28 cellular contexts compared by ENCODE assay signal in genomic region chr15:91737419-91737818, GRCh38.
"Had no signal": no experiment of that assay in that cellular context is flagged by ENCODE, and none has a peak within 500 bp of the region (broad histone marks: within the 10 kb centered on the region; RNA-seq: fewer than 3 reads in every experiment).

No MANE protein-coding gene starts in this region.

- H3K27ac Mint-ChIP-seq: endodermal cell; naive thymus-derived CD8-positive, alpha-beta T cell; nephron progenitor cell; stimulated activated effector memory CD8-positive, alpha-beta T cell treated with anti-CD3 and anti-CD28 coated beads, Interleukin-12 subunit alpha, Interleukin-12 subunit beta, amount 100 ng/mL, for 72 hours had no signal

- H2AFZ ChIP-seq: hepatocyte had no signal

- H3K4me3 Mint-ChIP-seq: endodermal cell; naive thymus-derived CD8-positive, alpha-beta T cell; nephron progenitor cell; stimulated activated effector memory CD8-positive, alpha-beta T cell treated with anti-CD3 and anti-CD28 coated beads, Interleukin-12 subunit alpha, Interleukin-12 subunit beta, amount 100 ng/mL, for 72 hours had no signal

- FAIRE-seq: urothelium cell line had no signal

- H3K27me3 ChIP-seq: ovary, testis, upper lobe of left lung had no signal

- H3K4me2 ChIP-seq: hepatocyte had no signal

- H3K27ac ChIP-seq: dorsolateral prefrontal cortex, epithelial cell of prostate, foreskin keratinocyte, gastroesophageal sphincter, heart left ventricle, hepatocyte, left lung, ovary, psoas muscle, sigmoid colon, testis, tibial artery, upper lobe of left lung had no signal

- H3K9me3 ChIP-seq: gastroesophageal sphincter, heart left ventricle, left lung, ovary, psoas muscle, sigmoid colon, testis, tibial artery, upper lobe of left lung had no signal

- H3K4me1 Mint-ChIP-seq: endodermal cell; naive thymus-derived CD8-positive, alpha-beta T cell; nephron progenitor cell; stimulated activated effector memory CD8-positive, alpha-beta T cell treated with anti-CD3 and anti-CD28 coated beads, Interleukin-12 subunit alpha, Interleukin-12 subunit beta, amount 100 ng/mL, for 72 hours had no signal

- H3K79me2 ChIP-seq: hepatocyte had no signal

- ATAC-seq: esophagus mucosa; foreskin keratinocyte; gastroesophageal sphincter; heart left ventricle; naive thymus-derived CD8-positive, alpha-beta T cell; psoas muscle; right cardiac atrium; stimulated activated effector memory CD8-positive, alpha-beta T cell treated with anti-CD3 and anti-CD28 coated beads, Interleukin-12 subunit alpha, Interleukin-12 subunit beta, amount 100 ng/mL, for 72 hours had no signal

- H3K4me3 ChIP-seq: dorsolateral prefrontal cortex, gastroesophageal sphincter, heart left ventricle, hepatocyte, left lung, ovary, psoas muscle, sigmoid colon, testis, tibial artery, upper lobe of left lung had no signal

- H3K36me3 Mint-ChIP-seq: naive thymus-derived CD8-positive, alpha-beta T cell; stimulated activated effector memory CD8-positive, alpha-beta T cell treated with anti-CD3 and anti-CD28 coated beads, Interleukin-12 subunit alpha, Interleukin-12 subunit beta, amount 100 ng/mL, for 72 hours had no signal

- H3K9me3 Mint-ChIP-seq: endodermal cell; nephron progenitor cell; stimulated activated effector memory CD8-positive, alpha-beta T cell treated with anti-CD3 and anti-CD28 coated beads, Interleukin-12 subunit alpha, Interleukin-12 subunit beta, amount 100 ng/mL, for 72 hours had no signal

- DNase-seq: dorsolateral prefrontal cortex; effector CD4-positive, alpha-beta T cell; endodermal cell; foreskin keratinocyte; heart left ventricle; kidney; left lung; naive thymus-derived CD8-positive, alpha-beta T cell; nephron progenitor cell; occipital lobe; ovary; posterior cingulate gyrus; psoas muscle; right cardiac atrium; sigmoid colon; stimulated activated CD4-positive, alpha-beta T cell treated with anti-CD3 and anti-CD28 coated beads, Interleukin-2, amount 100 ng/mL, for 24 hours; stimulated activated CD4-positive, alpha-beta T cell treated with anti-CD3 and anti-CD28 coated beads, Interleukin-4, amount 100 ng/mL, for 24 hours; stimulated activated naive CD4-positive, alpha-beta T cell treated with Interleukin-2 at 50 U/mL for 16 hours; substantia nigra; testis; tibial artery; upper lobe of left lung had no signal

- H3K4me1 ChIP-seq: foreskin keratinocyte, gastroesophageal sphincter, heart left ventricle, left lung, psoas muscle, sigmoid colon, tibial artery, upper lobe of left lung had no signal

- H3K36me3 ChIP-seq: gastroesophageal sphincter, heart left ventricle, left lung, ovary, sigmoid colon, tibial artery, upper lobe of left lung had no signal
